Comparison of ENCODE assay signal across 8 cellular contexts in genomic region chr13:99431927-99432636, GRCh38.
DNase-seq lines count a peak whose midpoint lies in the region; ATAC-seq and TF ChIP-seq lines count a peak whose summit lies in the region.

No MANE protein-coding gene starts in this region.

- ATAC-seq in HG03159 (IDR thresholded peaks at IDR 0.05; ENCODE audit: unreplicated experiment) (peak; percentile 29), GM18520 (IDR thresholded peaks at IDR 0.05; ENCODE audit: unreplicated experiment) (no peak)
- no peak for ATAC-seq in activated naive CD4-positive, alpha-beta T cell treated with anti-CD3 and anti-CD28 coated beads, Interleukin-2, amount 50 U/mL, for 72 hours

- H3K27me3 ChIP-seq in ascending aorta, result no peaks in the 10 kb centered on the region

- peaks cover 64% of the 10 kb centered on the region for H3K4me1 Mint-ChIP-seq in activated naive CD4-positive, alpha-beta T cell treated with anti-CD3 and anti-CD28 coated beads, Interleukin-2, amount 50 U/mL, for 24 hours
- H3K4me1 Mint-ChIP-seq in osteocyte (ENCODE audit: unreplicated experiment), result peaks cover 17% of the 10 kb centered on the region

- TF ChIP-seq CTCF in osteocyte (IDR thresholded peaks at IDR 0.05) (no peak), ascending aorta (IDR thresholded peaks at IDR 0.05) (no peak)

- H3K4me1 ChIP-seq in ascending aorta, result no peaks in the 10 kb centered on the region

- intact Hi-C loops in ascending aorta (cut with DNase I), result no loop called here

- H3K36me3 Mint-ChIP-seq in activated naive CD4-positive, alpha-beta T cell treated with anti-CD3 and anti-CD28 coated beads, Interleukin-2, amount 50 U/mL, for 24 hours, result no peaks in the 10 kb centered on the region
- H3K36me3 Mint-ChIP-seq in activated naive CD4-positive, alpha-beta T cell treated with anti-CD3 and anti-CD28 coated beads, Interleukin-2, amount 50 U/mL, for 72 hours, result peaks cover 13 to 16% of the 10 kb centered on the region in 2 donors
- no peaks in the 10 kb centered on the region for H3K36me3 Mint-ChIP-seq in osteocyte (ENCODE audit: unreplicated experiment)

- no peaks in the 10 kb centered on the region for H3K27me3 Mint-ChIP-seq in activated naive CD4-positive, alpha-beta T cell treated with anti-CD3 and anti-CD28 coated beads, Interleukin-2, amount 50 U/mL, for 24 hours
- H3K27me3 Mint-ChIP-seq in osteocyte (ENCODE audit: unreplicated experiment), result peaks cover 8% of the 10 kb centered on the region

- peak overlapping the region in 1 of 2 donors; percentile 2 for H3K4me3 ChIP-seq in ascending aorta

- DNase-seq in activated naive CD4-positive, alpha-beta T cell treated with Interleukin-2 at 50 U/mL for 16 hours, result no peak
- DNase-seq in activated naive CD4-positive, alpha-beta T cell treated with anti-CD3 and anti-CD28 coated beads, Interleukin-2, amount 50 U/mL, for 72 hours (ENCODE audit: low spot score in 2 of 2), result no peak
- no peak for DNase-seq in osteocyte (ENCODE audit: extremely low spot score, unreplicated experiment)
- no peak for DNase-seq in ascending aorta (ENCODE audit: low spot score in 2 of 2)
- no peak for DNase-seq in stimulated activated CD4-positive, alpha-beta T cell treated with anti-CD3 and anti-CD28 coated beads, Interleukin-2, amount 100 ng/mL, for 24 hours

- peak overlapping the region; percentile 85 for H3K4me3 Mint-ChIP-seq in activated naive CD4-positive, alpha-beta T cell treated with anti-CD3 and anti-CD28 coated beads, Interleukin-2, amount 50 U/mL, for 24 hours
- peak overlapping the region; percentile 44 for H3K4me3 Mint-ChIP-seq in osteocyte (ENCODE audit: unreplicated experiment)

- peak overlapping the region; percentile 89 for H3K27ac Mint-ChIP-seq in activated naive CD4-positive, alpha-beta T cell treated with anti-CD3 and anti-CD28 coated beads, Interleukin-2, amount 50 U/mL, for 24 hours
- peak overlapping the region; percentile 97 to 100 for H3K27ac Mint-ChIP-seq in activated naive CD4-positive, alpha-beta T cell treated with anti-CD3 and anti-CD28 coated beads, Interleukin-2, amount 50 U/mL, for 72 hours
- peak overlapping the region; percentile 65 for H3K27ac Mint-ChIP-seq in osteocyte (ENCODE audit: unreplicated experiment)

- no peaks in the 10 kb centered on the region for H3K9me3 Mint-ChIP-seq in activated naive CD4-positive, alpha-beta T cell treated with anti-CD3 and anti-CD28 coated beads, Interleukin-2, amount 50 U/mL, for 24 hours
- peaks cover 4 to 8% of the 10 kb centered on the region in 2 donors for H3K9me3 Mint-ChIP-seq in activated naive CD4-positive, alpha-beta T cell treated with anti-CD3 and anti-CD28 coated beads, Interleukin-2, amount 50 U/mL, for 72 hours
- H3K9me3 Mint-ChIP-seq in osteocyte (ENCODE audit: unreplicated experiment), result no peaks in the 10 kb centered on the region

- H3K36me3 ChIP-seq in ascending aorta, result no peaks in the 10 kb centered on the region

- no peak overlapping the region for H3K27ac ChIP-seq in ascending aorta

- H3K9me3 ChIP-seq in ascending aorta, result no peaks in the 10 kb centered on the region
